In the genomic region with DNA sequence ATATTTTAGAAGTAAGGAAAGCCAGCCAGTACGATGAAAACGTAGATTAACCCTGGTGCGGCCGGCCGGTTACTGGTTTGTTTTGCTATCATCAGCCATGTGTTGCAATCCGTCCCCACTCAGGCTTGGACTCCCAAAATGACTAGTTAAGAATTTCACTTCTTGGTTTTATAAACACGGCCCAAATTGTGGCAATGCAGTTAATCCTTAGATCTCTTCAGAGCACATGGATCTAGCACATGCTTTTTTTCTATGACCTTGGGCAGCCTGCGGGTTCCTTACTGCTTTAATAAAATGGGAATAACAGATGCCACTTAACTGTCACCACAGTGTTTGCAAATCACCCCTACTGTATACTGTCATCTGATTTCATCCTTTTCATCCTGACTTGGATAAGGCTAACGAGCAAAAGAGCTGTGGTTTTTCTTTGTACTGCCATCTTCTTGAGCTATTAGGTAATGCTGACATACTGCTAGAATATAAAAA, we compare ENCODE assay signal across 8 cellular contexts. TPM values are rescaled to one million over a fixed set of nuclear protein-coding genes. Genes with fewer than 3 reads are reported as not detected.
A peak's percentile ranks its signal among the peaks of the same experiment; 100 is the strongest.
DNase-seq lines count a peak whose midpoint lies in the region; ATAC-seq and TF ChIP-seq lines count a peak whose summit lies in the region.

No MANE protein-coding gene starts in this region.

- no peaks in the 10 kb centered on the region for H3K9me2 ChIP-seq in Karpas-422 (replicated peaks; ENCODE audit: insufficient read depth, low read length)

- DNase-seq in NCI-H1694 treated with DMSO at 0.1 percent for 48 hours (lab: John Stamatoyannopoulos, UW) (peak; percentile 30), NCI-H1694 (lab: John Stamatoyannopoulos, UW) (no peak), Karpas-422 (peak; percentile 57), left ventricle myocardium superior (peak; percentile 39), retinal pigment epithelial cell (ENCODE audit: low read depth) (no peak), epidermal melanocyte (ENCODE audit: insufficient read length, low spot score) (no peak), GM19238 (ENCODE audit: insufficient read length, low spot score) (no peak)

- H3K79me2 ChIP-seq in Karpas-422 (ENCODE audit: low read length), result peaks cover 61% of the 10 kb centered on the region

- ATAC-seq in activated T-helper 17 cell treated with anti-CD3 and anti-CD28 coated beads, Interleukin-2, amount 50 U/mL, for 72 hours (replicated peaks), result peak; percentile 18
- ATAC-seq in left ventricle myocardium superior, result peak; percentile 3

- no peaks in the 10 kb centered on the region for H4K20me1 ChIP-seq in Karpas-422 (ENCODE audit: insufficient read depth, low read depth, low read length)

- H3K27ac ChIP-seq in Karpas-422 (ENCODE audit: low read length), result no peak overlapping the region; the same call in 1 of the 2 replicates

- no peak overlapping the region for H2AFZ ChIP-seq in Karpas-422 (ENCODE audit: low read length)

- peaks cover 58% of the 10 kb centered on the region for H3K36me3 Mint-ChIP-seq in activated T-helper 17 cell treated with anti-CD3 and anti-CD28 coated beads, Interleukin-2, amount 50 U/mL, for 72 hours (ENCODE audit: low read depth)

- peak overlapping the region; percentile 95 for H3K4me2 ChIP-seq in Karpas-422 (ENCODE audit: low read depth, low read length, poor library complexity, severe bottlenecking)

- H3K27ac Mint-ChIP-seq in activated T-helper 17 cell treated with anti-CD3 and anti-CD28 coated beads, Interleukin-2, amount 50 U/mL, for 72 hours, result peak overlapping the region; percentile 98

- no peaks in the 10 kb centered on the region for H3K27me3 ChIP-seq in Karpas-422 (ENCODE audit: low read length)

- H3K4me1 Mint-ChIP-seq in activated T-helper 17 cell treated with anti-CD3 and anti-CD28 coated beads, Interleukin-2, amount 50 U/mL, for 72 hours, result peaks cover 49% of the 10 kb centered on the region

- H3K4me3 ChIP-seq in Karpas-422 (ENCODE audit: low read length) (peak overlapping the region; percentile 85), retinal pigment epithelial cell (ENCODE audit: low read length) (peak overlapping the region; percentile 59)

- peak overlapping the region; percentile 94 for H3K9ac ChIP-seq in Karpas-422 (ENCODE audit: low read length)

- H3K9me3 Mint-ChIP-seq in activated T-helper 17 cell treated with anti-CD3 and anti-CD28 coated beads, Interleukin-2, amount 50 U/mL, for 72 hours, result peaks cover 3% of the 10 kb centered on the region

- no peaks in the 10 kb centered on the region for H3K9me3 ChIP-seq in Karpas-422 (ENCODE audit: low read length)

- intact Hi-C loops in left ventricle myocardium superior (cut with micrococcal nuclease), result no loop called here

- peaks cover 5% of the 10 kb centered on the region for H3K36me3 ChIP-seq in Karpas-422 (ENCODE audit: insufficient read depth, low read length)

- H3K4me1 ChIP-seq in Karpas-422 (ENCODE audit: low read length), result peaks cover 15% of the 10 kb centered on the region

- no peaks in the 10 kb centered on the region for H3K27me3 Mint-ChIP-seq in activated T-helper 17 cell treated with anti-CD3 and anti-CD28 coated beads, Interleukin-2, amount 50 U/mL, for 72 hours

- peak overlapping the region; percentile 95 for H3K4me3 Mint-ChIP-seq in activated T-helper 17 cell treated with anti-CD3 and anti-CD28 coated beads, Interleukin-2, amount 50 U/mL, for 72 hours

- TF ChIP-seq CTCF in retinal pigment epithelial cell (conservative IDR thresholded peaks at IDR 0.05; ENCODE audit: low read depth, low read length), result peak; percentile 15

RNA-seq across cellular contexts. Expression of a gene that starts 1.5 kb away (rescaled TPM):
- total RNA-seq in Karpas-422 (2014; rRNA removed; shearing (Covaris generic); ENCODE audit: low replicate concordance), result 40.5 and 41.3 TPM in 2 replicates
- 100 to 1,000 TPM in 1 of 2 donors, 10 to 100 TPM in 1; 35.0 to 101 TPM for total RNA-seq in activated T-helper 17 cell treated with anti-CD3 and anti-CD28 coated beads, Interleukin-2, amount 50 U/mL, for 72 hours
- total RNA-seq in left ventricle myocardium superior, result 54.3 TPM

Comparison
In these comparisons a context has a peak if more than half of its experiments do, and no peak if none do; other contexts are left out.
1. DNase-seq: peak in NCI-H1694 treated with DMSO at 0.1 percent for 48 hours (single experiment), Karpas-422 (single experiment) and left ventricle myocardium superior (single experiment); none in NCI-H1694 (single experiment), retinal pigment epithelial cell (single experiment), epidermal melanocyte (single experiment) and GM19238 (single experiment).